In genomic region chr14:49816844-49817243, GRCh38 we compare ENCODE assay signal across 23 cellular contexts.
"Had no signal": no experiment of that assay in that cellular context is flagged by ENCODE, and none has a peak within 500 bp of the region (broad histone marks: within the 10 kb centered on the region; RNA-seq: fewer than 3 reads in every experiment).

No MANE protein-coding gene starts in this region.

- H3K4me1 Mint-ChIP-seq: naive B cell, nephron progenitor cell had no signal

- H3K27ac Mint-ChIP-seq: type B pancreatic cell had no signal

- H3K9me3 Mint-ChIP-seq: effector memory CD8-positive, alpha-beta T cell had no signal

- H3K27me3 Mint-ChIP-seq: effector memory CD8-positive, alpha-beta T cell; naive B cell; type B pancreatic cell had no signal

- H3K4me3 Mint-ChIP-seq: effector memory CD8-positive, alpha-beta T cell; naive B cell; nephron progenitor cell; type B pancreatic cell had no signal

- ATAC-seq: effector memory CD8-positive, alpha-beta T cell; heart right ventricle; left ventricle myocardium superior; lower lobe of right lung; mucosa of descending colon; sciatic nerve; stimulated activated naive CD8-positive, alpha-beta T cell treated with anti-CD3 and anti-CD28 coated beads, Interleukin-15, Interleukin-2, amounts not matched to agents 100 U/mL and 50 U/mL, for 24 hours had no signal

- DNase-seq: effector memory CD8-positive, alpha-beta T cell; erythroblast; esophagus squamous epithelium; foreskin melanocyte; glutamatergic neuron; heart right ventricle; hippocampal formation; left ventricle myocardium superior; lower lobe of right lung; mucosa of descending colon; naive B cell; nephron progenitor cell; nucleus accumbens; stimulated activated CD4-positive, alpha-beta T cell treated with anti-CD3 and anti-CD28 coated beads, Interleukin-12 subunit alpha, Interleukin-12 subunit beta, amount 100 ng/mL, for 4 hours; stimulated activated CD4-positive, alpha-beta T cell treated with anti-CD3 and anti-CD28 coated beads, Interleukin-1b, Interleukin-23, amount 100 ng/mL, for 48 hours; stimulated activated CD4-positive, alpha-beta T cell treated with anti-CD3 and anti-CD28 coated beads, Interleukin-4, amount 100 ng/mL, for 1 hour; stimulated activated CD8-positive, alpha-beta memory T cell treated with anti-CD3 and anti-CD28 coated beads, Interleukin-4, amount 100 ng/mL, for 48 hours; stimulated activated naive CD8-positive, alpha-beta T cell treated with anti-CD3 and anti-CD28 coated beads, Interleukin-15, Interleukin-2, amounts not matched to agents 100 U/mL and 50 U/mL, for 24 hours; substantia nigra; testis; tibial artery had no signal
